1 cellular context compared by ENCODE assay signal in the genomic region with DNA sequence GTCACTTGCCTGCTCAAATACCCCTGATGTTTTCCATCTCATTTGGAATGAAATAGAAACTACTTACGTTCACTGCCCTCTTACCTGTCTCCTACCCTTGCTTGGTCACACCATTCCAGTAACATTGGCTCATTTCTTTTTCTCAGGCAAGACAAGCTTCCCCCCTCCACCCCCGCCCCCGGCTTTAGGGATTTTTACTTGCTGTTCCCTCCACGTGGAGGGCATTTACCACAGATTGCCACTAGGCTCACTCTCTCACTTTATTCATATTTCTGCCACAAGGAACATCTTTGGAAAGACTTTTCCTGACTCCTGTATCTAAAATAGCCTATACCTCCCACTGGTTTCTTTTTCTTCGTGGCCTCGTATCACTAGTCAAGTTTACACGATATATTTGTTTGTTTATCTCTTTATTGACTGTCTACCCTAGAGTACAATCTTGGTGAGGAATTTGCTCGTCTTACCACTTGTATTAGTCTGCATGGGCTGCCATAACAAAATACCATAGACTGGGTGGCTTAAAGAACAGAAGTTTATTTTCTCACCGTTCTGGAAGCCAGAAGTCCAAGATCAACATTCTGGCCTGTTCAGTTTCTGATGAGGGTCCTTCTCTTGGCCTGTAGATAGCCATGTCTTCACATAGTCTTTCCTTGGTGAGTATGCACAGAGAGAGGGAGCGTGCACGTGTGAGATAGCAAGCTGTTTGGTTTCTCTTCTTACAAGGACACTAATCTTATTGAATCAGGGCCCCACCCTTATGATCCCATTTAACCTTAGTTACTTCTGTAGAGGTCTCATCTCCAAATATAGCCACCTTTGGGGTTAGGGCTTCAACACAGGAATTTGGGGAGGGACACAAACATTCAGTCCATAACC.
TF ChIP-seq lines count a peak whose summit lies in the region.

No MANE protein-coding gene starts in this region.

TF ChIP-seq in K562, 482 proteins besides CTCF, POLR2A, EP300 and RAD21 (continued from another document and continues in another):
- no peak for TF ChIP-seq RBM14 (IDR thresholded peaks at IDR 0.05; ENCODE audit: borderline replicate concordance, insufficient read depth, low read depth, low read length)
- TF ChIP-seq, protein P1, sequence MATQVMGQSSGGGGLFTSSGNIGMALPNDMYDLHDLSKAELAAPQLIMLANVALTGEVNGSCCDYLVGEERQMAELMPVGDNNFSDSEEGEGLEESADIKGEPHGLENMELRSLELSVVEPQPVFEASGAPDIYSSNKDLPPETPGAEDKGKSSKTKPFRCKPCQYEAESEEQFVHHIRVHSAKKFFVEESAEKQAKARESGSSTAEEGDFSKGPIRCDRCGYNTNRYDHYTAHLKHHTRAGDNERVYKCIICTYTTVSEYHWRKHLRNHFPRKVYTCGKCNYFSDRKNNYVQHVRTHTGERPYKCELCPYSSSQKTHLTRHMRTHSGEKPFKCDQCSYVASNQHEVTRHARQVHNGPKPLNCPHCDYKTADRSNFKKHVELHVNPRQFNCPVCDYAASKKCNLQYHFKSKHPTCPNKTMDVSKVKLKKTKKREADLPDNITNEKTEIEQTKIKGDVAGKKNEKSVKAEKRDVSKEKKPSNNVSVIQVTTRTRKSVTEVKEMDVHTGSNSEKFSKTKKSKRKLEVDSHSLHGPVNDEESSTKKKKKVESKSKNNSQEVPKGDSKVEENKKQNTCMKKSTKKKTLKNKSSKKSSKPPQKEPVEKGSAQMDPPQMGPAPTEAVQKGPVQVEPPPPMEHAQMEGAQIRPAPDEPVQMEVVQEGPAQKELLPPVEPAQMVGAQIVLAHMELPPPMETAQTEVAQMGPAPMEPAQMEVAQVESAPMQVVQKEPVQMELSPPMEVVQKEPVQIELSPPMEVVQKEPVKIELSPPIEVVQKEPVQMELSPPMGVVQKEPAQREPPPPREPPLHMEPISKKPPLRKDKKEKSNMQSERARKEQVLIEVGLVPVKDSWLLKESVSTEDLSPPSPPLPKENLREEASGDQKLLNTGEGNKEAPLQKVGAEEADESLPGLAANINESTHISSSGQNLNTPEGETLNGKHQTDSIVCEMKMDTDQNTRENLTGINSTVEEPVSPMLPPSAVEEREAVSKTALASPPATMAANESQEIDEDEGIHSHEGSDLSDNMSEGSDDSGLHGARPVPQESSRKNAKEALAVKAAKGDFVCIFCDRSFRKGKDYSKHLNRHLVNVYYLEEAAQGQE (CRISPR knock-in tag; IDR thresholded peaks at IDR 0.05; ENCODE audit: low read depth), result no peak
- no peak for TF ChIP-seq ZNF76 (CRISPR knock-in tag; IDR thresholded peaks at IDR 0.05; ENCODE audit: borderline replicate concordance)
- TF ChIP-seq, protein P2, sequence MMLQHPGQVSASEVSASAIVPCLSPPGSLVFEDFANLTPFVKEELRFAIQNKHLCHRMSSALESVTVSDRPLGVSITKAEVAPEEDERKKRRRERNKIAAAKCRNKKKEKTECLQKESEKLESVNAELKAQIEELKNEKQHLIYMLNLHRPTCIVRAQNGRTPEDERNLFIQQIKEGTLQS (IDR thresholded peaks at IDR 0.05), result no peak
- TF ChIP-seq, protein P2 (CRISPR knock-in tag; conservative IDR thresholded peaks at IDR 0.05), result no peak
- TF ChIP-seq RNF2 (IDR thresholded peaks at IDR 0.05), result peak; percentile 36; the same call in 1 of the 2 replicates
- TF ChIP-seq KDM1A (IDR thresholded peaks at IDR 0.05), result peak; percentile 67 to 79; a peak in 3 of 4 replicates
- TF ChIP-seq, protein P3, sequence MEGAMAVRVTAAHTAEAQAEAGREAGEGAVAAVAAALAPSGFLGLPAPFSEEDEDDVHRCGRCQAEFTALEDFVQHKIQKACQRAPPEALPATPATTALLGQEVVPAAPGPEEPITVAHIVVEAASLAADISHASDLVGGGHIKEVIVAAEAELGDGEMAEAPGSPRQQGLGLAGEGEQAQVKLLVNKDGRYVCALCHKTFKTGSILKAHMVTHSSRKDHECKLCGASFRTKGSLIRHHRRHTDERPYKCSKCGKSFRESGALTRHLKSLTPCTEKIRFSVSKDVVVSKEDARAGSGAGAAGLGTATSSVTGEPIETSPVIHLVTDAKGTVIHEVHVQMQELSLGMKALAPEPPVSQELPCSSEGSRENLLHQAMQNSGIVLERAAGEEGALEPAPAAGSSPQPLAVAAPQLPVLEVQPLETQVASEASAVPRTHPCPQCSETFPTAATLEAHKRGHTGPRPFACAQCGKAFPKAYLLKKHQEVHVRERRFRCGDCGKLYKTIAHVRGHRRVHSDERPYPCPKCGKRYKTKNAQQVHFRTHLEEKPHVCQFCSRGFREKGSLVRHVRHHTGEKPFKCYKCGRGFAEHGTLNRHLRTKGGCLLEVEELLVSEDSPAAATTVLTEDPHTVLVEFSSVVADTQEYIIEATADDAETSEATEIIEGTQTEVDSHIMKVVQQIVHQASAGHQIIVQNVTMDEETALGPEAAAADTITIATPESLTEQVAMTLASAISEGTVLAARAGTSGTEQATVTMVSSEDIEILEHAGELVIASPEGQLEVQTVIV (CRISPR knock-in tag; IDR thresholded peaks at IDR 0.05; ENCODE audit: borderline replicate concordance), result no peak
- peak; percentile 79; the same call in 1 of the 2 replicates for TF ChIP-seq STAT5A (IDR thresholded peaks at IDR 0.05; ENCODE audit: borderline replicate concordance, low read length)
- TF ChIP-seq CREM (IDR thresholded peaks at IDR 0.05; ENCODE audit: low read depth), result peak; percentile 42; the same call in 1 of the 2 replicates
- no peak for TF ChIP-seq CHCHD3 (CRISPR knock-in tag; IDR thresholded peaks at IDR 0.05)
- no peak for TF ChIP-seq SLC30A9 (CRISPR knock-in tag; IDR thresholded peaks at IDR 0.05)
- TF ChIP-seq MCM2 (IDR thresholded peaks at IDR 0.05; ENCODE audit: low read depth), result no peak
- TF ChIP-seq ZBTB40 (IDR thresholded peaks at IDR 0.05), result 0 out of 2 replicates have a peak, but pooled peaks have one; percentile 29
- TF ChIP-seq ZBTB40 (CRISPR knock-in tag; IDR thresholded peaks at IDR 0.05), result no peak
- TF ChIP-seq NCOR1 (IDR thresholded peaks at IDR 0.05), result peak; percentile 82
- no peak for TF ChIP-seq XRCC5 (IDR thresholded peaks at IDR 0.05; ENCODE audit: low read depth, low read length)
- TF ChIP-seq FOXM1 (IDR thresholded peaks at IDR 0.05; ENCODE audit: low read depth), result peak; percentile 63; the same call in 1 of the 2 replicates
- no peak for TF ChIP-seq FOXM1 (CRISPR knock-in tag; IDR thresholded peaks at IDR 0.05; ENCODE audit: low read depth)
- TF ChIP-seq SMC3 (conservative IDR thresholded peaks at IDR 0.05; ENCODE audit: insufficient read depth, low read depth, low read length), result no peak
- no peak for TF ChIP-seq NELFE (IDR thresholded peaks at IDR 0.05; ENCODE audit: insufficient read depth, insufficient read length)
- no peak for TF ChIP-seq ZNF232 (CRISPR knock-in tag; IDR thresholded peaks at IDR 0.05)
- TF ChIP-seq, protein P4, sequence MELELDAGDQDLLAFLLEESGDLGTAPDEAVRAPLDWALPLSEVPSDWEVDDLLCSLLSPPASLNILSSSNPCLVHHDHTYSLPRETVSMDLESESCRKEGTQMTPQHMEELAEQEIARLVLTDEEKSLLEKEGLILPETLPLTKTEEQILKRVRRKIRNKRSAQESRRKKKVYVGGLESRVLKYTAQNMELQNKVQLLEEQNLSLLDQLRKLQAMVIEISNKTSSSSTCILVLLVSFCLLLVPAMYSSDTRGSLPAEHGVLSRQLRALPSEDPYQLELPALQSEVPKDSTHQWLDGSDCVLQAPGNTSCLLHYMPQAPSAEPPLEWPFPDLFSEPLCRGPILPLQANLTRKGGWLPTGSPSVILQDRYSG (tag; conservative IDR thresholded peaks at IDR 0.05; ENCODE audit: low read depth), result no peak
- no peak for TF ChIP-seq ETV5 (CRISPR knock-in tag; IDR thresholded peaks at IDR 0.05; ENCODE audit: low read depth)
- no peak for TF ChIP-seq ETV6 (IDR thresholded peaks at IDR 0.05; ENCODE audit: borderline replicate concordance in 1 of 2, low read depth in 2 of 2, low read length in 1 of 2)
- no peak for TF ChIP-seq ETV6 (CRISPR knock-in tag; IDR thresholded peaks at IDR 0.05; ENCODE audit: borderline replicate concordance)
- TF ChIP-seq NR0B1 (IDR thresholded peaks at IDR 0.05; ENCODE audit: partially characterized antibody), result no peak
- TF ChIP-seq ELK1 (CRISPR knock-in tag; IDR thresholded peaks at IDR 0.05), result no peak
- TF ChIP-seq EHMT2 (IDR thresholded peaks at IDR 0.05), result 0 out of 2 replicates have a peak, but pooled peaks have one; percentile 11
- no peak for TF ChIP-seq E2F1 (CRISPR knock-in tag; IDR thresholded peaks at IDR 0.05)
- no peak for TF ChIP-seq NUFIP1 (IDR thresholded peaks at IDR 0.05; ENCODE audit: partially characterized antibody)
